21 cellular contexts compared by ENCODE assay signal in genomic region chr10:11546581-11546980, GRCh38.
DNase-seq lines count a peak whose midpoint lies in the region; ATAC-seq, FAIRE-seq and TF ChIP-seq lines count a peak whose summit lies in the region.
"Had no signal": no experiment of that assay in that cellular context is flagged by ENCODE, and none has a peak within 500 bp of the region (broad histone marks: within the 10 kb centered on the region; RNA-seq: fewer than 3 reads in every experiment).

No MANE protein-coding gene starts in this region.

- intact Hi-C loops in Right ventricle myocardium superior (cut with DNase I) = no loop called here
- intact Hi-C loops in heart right ventricle (cut with DNase I) = no loop called here
- intact Hi-C loops in posterior cingulate gyrus (cut with DNase I) = no loop called here

- peaks cover 0 to 28% (median 1%) of the 10 kb centered on the region in 9 donors for H3K4me1 ChIP-seq in heart right ventricle
- H3K4me1 ChIP-seq: gastrocnemius medialis had no signal

- no peak overlapping the region for H3K27ac ChIP-seq in caudate nucleus (ENCODE audit: low read depth, low read length)
- no peak overlapping the region for H3K27ac ChIP-seq in heart right ventricle
- H3K27ac ChIP-seq: dorsolateral prefrontal cortex, gastrocnemius medialis, VCaP had no signal

- 87 to 88% methylated on average over 4 of the region's 4 CpGs for WGBS in heart right ventricle, 2 donors

- H3K36me3 Mint-ChIP-seq in naive B cell = peaks cover 0 to 15% of the 10 kb centered on the region in 2 donors

- no peaks in the 10 kb centered on the region for H3K9me3 Mint-ChIP-seq in naive B cell

- H3K4me3 ChIP-seq in heart right ventricle = no peak overlapping the region
- H3K4me3 ChIP-seq: gastrocnemius medialis, MG63 had no signal

- H3K9me3 ChIP-seq in heart right ventricle = no peaks in the 10 kb centered on the region
- H3K9me3 ChIP-seq: gastrocnemius medialis, MG63 had no signal

- FAIRE-seq in endometrium (lab: Jason Lieb, UNC) = peak; percentile 29

- no peaks in the 10 kb centered on the region for H3K27me3 ChIP-seq in heart right ventricle
- H3K27me3 ChIP-seq: dorsolateral prefrontal cortex, gastrocnemius medialis, MG63 had no signal

- H3K4me3 Mint-ChIP-seq in naive B cell = peak overlapping the region in 1 of 8 donors; percentile 26
- H3K4me3 Mint-ChIP-seq: B cell had no signal

- no peak for ATAC-seq in naive B cell (ENCODE audit: low read depth in 2 of 2)
- ATAC-seq in Right ventricle myocardium superior (ENCODE audit: poor library complexity) = no peak
- no peak for ATAC-seq in heart right ventricle
- ATAC-seq: gastrocnemius medialis had no signal

- H3K36me3 ChIP-seq in heart right ventricle = no peaks in the 10 kb centered on the region
- H3K36me3 ChIP-seq: gastrocnemius medialis, MG63 had no signal

- H3K27me3 Mint-ChIP-seq in naive B cell = no peaks in the 10 kb centered on the region
- H3K27me3 Mint-ChIP-seq: B cell had no signal

- DNase-seq in EH (ENCODE audit: low read depth) (peak; percentile 68), MV-4-11 (lab: John Stamatoyannopoulos, UW) (peak; percentile 32), naive B cell (no peak), caudate nucleus (lab: John Stamatoyannopoulos, UW) (no peak), Right ventricle myocardium superior (no peak), heart right ventricle (no peak), posterior cingulate gyrus (no peak)
- DNase-seq: activated CD8-positive, alpha-beta memory T cell treated with anti-CD3 and anti-CD28 coated beads for 24 hours; activated effector memory CD4-positive, alpha-beta T cell treated with Interleukin-2 at 50 U/mL for 16 hours; aorta; DMS153; dorsolateral prefrontal cortex; gastrocnemius medialis; islet precursor cell; NCI-H2107; stimulated activated CD4-positive, alpha-beta T cell treated with anti-CD3 and anti-CD28 coated beads, Interleukin-15, amount 100 ng/mL, for 24 hours; substantia nigra had no signal

- H3K27ac Mint-ChIP-seq in naive B cell = peak overlapping the region in 5 of 6 donors; percentile 39 to 90 (median 84)

- H3K4me1 Mint-ChIP-seq in naive B cell = peaks cover 40 to 76% (median 52%) of the 10 kb centered on the region in 3 donors

- no peak for TF ChIP-seq CTCF in heart right ventricle (IDR thresholded peaks at IDR 0.05)

Comparison
In these comparisons a context has a peak if more than half of its experiments do, and no peak if none do; other contexts are left out.
1. DNase-seq: peak in EH (single experiment) and MV-4-11 (single experiment); none in naive B cell (single experiment), caudate nucleus (0 of 61), Right ventricle myocardium superior (single experiment), heart right ventricle (0 of 2) and posterior cingulate gyrus (0 of 10).